Comparison of ENCODE assay signal across 22 cellular contexts in genomic region chr1:170250531-170251276, GRCh38.
"Had no signal": no experiment of that assay in that cellular context is flagged by ENCODE, and none has a peak within 500 bp of the region (broad histone marks: within the 10 kb centered on the region; RNA-seq: fewer than 3 reads in every experiment).

No MANE protein-coding gene starts in this region.

- H3K27ac ChIP-seq: Peyer's patch, RWPE1, SJCRH30, VCaP had no signal

- FAIRE-seq: astrocyte had no signal

- H3K4me1 ChIP-seq: Peyer's patch, SJCRH30 had no signal

- H3K9ac ChIP-seq: SK-N-SH had no signal

- DNase-seq: activated CD4-positive, alpha-beta memory T cell treated with anti-CD3 and anti-CD28 coated beads, Interleukin-2, amount 10 ng/mL, durations not matched to agents 7 days and 5 days; activated CD4-positive, alpha-beta T cell treated with anti-CD3 and anti-CD28 coated beads for 36 hours; activated CD4-positive, alpha-beta T cell treated with anti-CD3 and anti-CD28 coated beads, Interleukin-2, amount 50 U/mL, for 1 hour; activated gamma-delta T cell; activated naive CD4-positive, alpha-beta T cell treated with anti-CD3 and anti-CD28 coated beads for 36 hours; activated T-cell treated with anti-CD3 and anti-CD28 coated beads for 4 hours; activated T-cell treated with anti-CD3 and anti-CD28 coated beads, Interleukin-2, amount 50 U/mL, for 48 hours; MM.1S; NCI-H1105; NCI-H1436; NCI-H187; NCI-H2081; NCI-H510A treated with DMSO at 0.1 percent for 48 hours; Right ventricle myocardium superior; SJCRH30; SK-N-SH; T-helper 1 cell had no signal

- ATAC-seq: activated CD4-positive, alpha-beta T cell treated with anti-CD3 and anti-CD28 coated beads for 36 hours; activated T-helper 17 cell treated with anti-CD3 and anti-CD28 coated beads, Interleukin-2, amount 50 U/mL, for 72 hours had no signal

- H3K9me3 ChIP-seq: Peyer's patch, SJCRH30, SK-N-SH had no signal

- H3K36me3 ChIP-seq: Peyer's patch, SJCRH30 had no signal

- H3K4me3 ChIP-seq: Peyer's patch, SJCRH30 had no signal

- H3K4me2 ChIP-seq: SK-N-SH had no signal

- H3K27me3 ChIP-seq: Peyer's patch, SJCRH30 had no signal
